ENCODE assay signal across 1 cellular context in the genomic region with DNA sequence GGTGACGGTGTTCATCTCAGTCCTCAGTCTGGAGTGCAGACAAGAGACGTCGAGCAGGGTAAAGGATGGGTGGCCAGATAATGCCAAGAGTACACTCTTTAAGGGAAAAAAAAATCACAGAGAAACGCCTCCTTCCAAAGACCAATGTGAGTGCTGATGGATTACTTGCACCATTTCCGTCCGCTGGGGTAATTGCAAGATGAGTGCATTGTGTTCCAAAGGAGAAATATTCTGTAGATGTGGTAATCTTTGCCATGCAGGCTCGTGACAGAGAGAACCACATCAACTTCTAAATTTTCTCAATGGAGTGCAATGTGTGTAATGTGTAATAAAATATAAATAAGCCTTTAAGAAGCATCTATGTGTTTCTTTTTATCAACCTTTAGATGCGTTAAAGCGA.
TF ChIP-seq lines count a peak whose summit lies in the region.

No MANE protein-coding gene starts in this region.

TF ChIP-seq in H1, 55 proteins besides CTCF, POLR2A, EP300 and RAD21 (continued from another document):
- TF ChIP-seq, protein P1, sequence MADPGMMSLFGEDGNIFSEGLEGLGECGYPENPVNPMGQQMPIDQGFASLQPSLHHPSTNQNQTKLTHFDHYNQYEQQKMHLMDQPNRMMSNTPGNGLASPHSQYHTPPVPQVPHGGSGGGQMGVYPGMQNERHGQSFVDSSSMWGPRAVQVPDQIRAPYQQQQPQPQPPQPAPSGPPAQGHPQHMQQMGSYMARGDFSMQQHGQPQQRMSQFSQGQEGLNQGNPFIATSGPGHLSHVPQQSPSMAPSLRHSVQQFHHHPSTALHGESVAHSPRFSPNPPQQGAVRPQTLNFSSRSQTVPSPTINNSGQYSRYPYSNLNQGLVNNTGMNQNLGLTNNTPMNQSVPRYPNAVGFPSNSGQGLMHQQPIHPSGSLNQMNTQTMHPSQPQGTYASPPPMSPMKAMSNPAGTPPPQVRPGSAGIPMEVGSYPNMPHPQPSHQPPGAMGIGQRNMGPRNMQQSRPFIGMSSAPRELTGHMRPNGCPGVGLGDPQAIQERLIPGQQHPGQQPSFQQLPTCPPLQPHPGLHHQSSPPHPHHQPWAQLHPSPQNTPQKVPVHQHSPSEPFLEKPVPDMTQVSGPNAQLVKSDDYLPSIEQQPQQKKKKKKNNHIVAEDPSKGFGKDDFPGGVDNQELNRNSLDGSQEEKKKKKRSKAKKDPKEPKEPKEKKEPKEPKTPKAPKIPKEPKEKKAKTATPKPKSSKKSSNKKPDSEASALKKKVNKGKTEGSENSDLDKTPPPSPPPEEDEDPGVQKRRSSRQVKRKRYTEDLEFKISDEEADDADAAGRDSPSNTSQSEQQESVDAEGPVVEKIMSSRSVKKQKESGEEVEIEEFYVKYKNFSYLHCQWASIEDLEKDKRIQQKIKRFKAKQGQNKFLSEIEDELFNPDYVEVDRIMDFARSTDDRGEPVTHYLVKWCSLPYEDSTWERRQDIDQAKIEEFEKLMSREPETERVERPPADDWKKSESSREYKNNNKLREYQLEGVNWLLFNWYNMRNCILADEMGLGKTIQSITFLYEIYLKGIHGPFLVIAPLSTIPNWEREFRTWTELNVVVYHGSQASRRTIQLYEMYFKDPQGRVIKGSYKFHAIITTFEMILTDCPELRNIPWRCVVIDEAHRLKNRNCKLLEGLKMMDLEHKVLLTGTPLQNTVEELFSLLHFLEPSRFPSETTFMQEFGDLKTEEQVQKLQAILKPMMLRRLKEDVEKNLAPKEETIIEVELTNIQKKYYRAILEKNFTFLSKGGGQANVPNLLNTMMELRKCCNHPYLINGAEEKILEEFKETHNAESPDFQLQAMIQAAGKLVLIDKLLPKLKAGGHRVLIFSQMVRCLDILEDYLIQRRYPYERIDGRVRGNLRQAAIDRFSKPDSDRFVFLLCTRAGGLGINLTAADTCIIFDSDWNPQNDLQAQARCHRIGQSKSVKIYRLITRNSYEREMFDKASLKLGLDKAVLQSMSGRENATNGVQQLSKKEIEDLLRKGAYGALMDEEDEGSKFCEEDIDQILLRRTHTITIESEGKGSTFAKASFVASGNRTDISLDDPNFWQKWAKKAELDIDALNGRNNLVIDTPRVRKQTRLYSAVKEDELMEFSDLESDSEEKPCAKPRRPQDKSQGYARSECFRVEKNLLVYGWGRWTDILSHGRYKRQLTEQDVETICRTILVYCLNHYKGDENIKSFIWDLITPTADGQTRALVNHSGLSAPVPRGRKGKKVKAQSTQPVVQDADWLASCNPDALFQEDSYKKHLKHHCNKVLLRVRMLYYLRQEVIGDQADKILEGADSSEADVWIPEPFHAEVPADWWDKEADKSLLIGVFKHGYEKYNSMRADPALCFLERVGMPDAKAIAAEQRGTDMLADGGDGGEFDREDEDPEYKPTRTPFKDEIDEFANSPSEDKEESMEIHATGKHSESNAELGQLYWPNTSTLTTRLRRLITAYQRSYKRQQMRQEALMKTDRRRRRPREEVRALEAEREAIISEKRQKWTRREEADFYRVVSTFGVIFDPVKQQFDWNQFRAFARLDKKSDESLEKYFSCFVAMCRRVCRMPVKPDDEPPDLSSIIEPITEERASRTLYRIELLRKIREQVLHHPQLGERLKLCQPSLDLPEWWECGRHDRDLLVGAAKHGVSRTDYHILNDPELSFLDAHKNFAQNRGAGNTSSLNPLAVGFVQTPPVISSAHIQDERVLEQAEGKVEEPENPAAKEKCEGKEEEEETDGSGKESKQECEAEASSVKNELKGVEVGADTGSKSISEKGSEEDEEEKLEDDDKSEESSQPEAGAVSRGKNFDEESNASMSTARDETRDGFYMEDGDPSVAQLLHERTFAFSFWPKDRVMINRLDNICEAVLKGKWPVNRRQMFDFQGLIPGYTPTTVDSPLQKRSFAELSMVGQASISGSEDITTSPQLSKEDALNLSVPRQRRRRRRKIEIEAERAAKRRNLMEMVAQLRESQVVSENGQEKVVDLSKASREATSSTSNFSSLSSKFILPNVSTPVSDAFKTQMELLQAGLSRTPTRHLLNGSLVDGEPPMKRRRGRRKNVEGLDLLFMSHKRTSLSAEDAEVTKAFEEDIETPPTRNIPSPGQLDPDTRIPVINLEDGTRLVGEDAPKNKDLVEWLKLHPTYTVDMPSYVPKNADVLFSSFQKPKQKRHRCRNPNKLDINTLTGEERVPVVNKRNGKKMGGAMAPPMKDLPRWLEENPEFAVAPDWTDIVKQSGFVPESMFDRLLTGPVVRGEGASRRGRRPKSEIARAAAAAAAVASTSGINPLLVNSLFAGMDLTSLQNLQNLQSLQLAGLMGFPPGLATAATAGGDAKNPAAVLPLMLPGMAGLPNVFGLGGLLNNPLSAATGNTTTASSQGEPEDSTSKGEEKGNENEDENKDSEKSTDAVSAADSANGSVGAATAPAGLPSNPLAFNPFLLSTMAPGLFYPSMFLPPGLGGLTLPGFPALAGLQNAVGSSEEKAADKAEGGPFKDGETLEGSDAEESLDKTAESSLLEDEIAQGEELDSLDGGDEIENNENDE (IDR thresholded peaks at IDR 0.05; ENCODE audit: insufficient replicate concordance, low read length), result no peak
- TF ChIP-seq CBX5 (IDR thresholded peaks at IDR 0.05; ENCODE audit: low read depth, low read length) (no peak), GTF2F1 (IDR thresholded peaks at IDR 0.05; ENCODE audit: borderline replicate concordance, low read depth, low read length) (no peak)
- TF ChIP-seq, protein P2, sequence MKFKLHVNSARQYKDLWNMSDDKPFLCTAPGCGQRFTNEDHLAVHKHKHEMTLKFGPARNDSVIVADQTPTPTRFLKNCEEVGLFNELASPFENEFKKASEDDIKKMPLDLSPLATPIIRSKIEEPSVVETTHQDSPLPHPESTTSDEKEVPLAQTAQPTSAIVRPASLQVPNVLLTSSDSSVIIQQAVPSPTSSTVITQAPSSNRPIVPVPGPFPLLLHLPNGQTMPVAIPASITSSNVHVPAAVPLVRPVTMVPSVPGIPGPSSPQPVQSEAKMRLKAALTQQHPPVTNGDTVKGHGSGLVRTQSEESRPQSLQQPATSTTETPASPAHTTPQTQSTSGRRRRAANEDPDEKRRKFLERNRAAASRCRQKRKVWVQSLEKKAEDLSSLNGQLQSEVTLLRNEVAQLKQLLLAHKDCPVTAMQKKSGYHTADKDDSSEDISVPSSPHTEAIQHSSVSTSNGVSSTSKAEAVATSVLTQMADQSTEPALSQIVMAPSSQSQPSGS (IDR thresholded peaks at IDR 0.05; ENCODE audit: low read length), result no peak
